8 cellular contexts compared by ENCODE assay signal in genomic region chr20:32333181-32333987, GRCh38. TPM values are rescaled to one million over a fixed set of nuclear protein-coding genes. Genes with fewer than 3 reads are reported as not detected.
DNase-seq lines count a peak whose midpoint lies in the region; ATAC-seq, FAIRE-seq and TF ChIP-seq lines count a peak whose summit lies in the region.

No MANE protein-coding gene starts in this region.

- TF ChIP-seq CTCF in left ventricle myocardium inferior (IDR thresholded peaks at IDR 0.05; ENCODE audit: borderline replicate concordance) (no peak), K562 (IDR thresholded peaks at IDR 0.05 in 2 of 3, conservative IDR thresholded peaks at IDR 0.05 in 1 of 3; ENCODE audit: insufficient read depth in 2 of 3, low read depth in 1 of 3, low read length in 3 of 3) (no peak), transverse colon (IDR thresholded peaks at IDR 0.05) (no peak)

- H3K9me1 ChIP-seq in K562 (ENCODE audit: control insufficient read depth, insufficient read depth, low read length): no peaks in the 10 kb centered on the region

- H3K4me3 ChIP-seq in left ventricle myocardium inferior (no peak overlapping the region), K562 (no peak overlapping the region), transverse colon (no peak overlapping the region)

- DNase-seq in left ventricle myocardium inferior (no peak), left ventricle myocardium superior (no peak), K562 (ENCODE audit: extremely low read depth in 1 of 4, low spot score in 3 of 4) (peak in 1 of 4 experiments; percentile 62), transverse colon (peak; percentile 18), GM03348 (ENCODE audit: low spot score) (no peak), GDM1 (lab: John Stamatoyannopoulos, UW) (no peak), HEK293T (ENCODE audit: extremely low spot score) (no peak)

- no TSS peak for BruUV-seq in K562 (replicated peaks; lab: Mats Ljungman, UMichigan)

- H3K27me3 ChIP-seq in left ventricle myocardium inferior (ENCODE audit: low read depth) (no peaks in the 10 kb centered on the region), K562 (ENCODE audit: control insufficient read depth in 2 of 2, insufficient read depth in 2 of 2, low read length in 2 of 2) (no peaks in the 10 kb centered on the region), transverse colon (no peaks in the 10 kb centered on the region)

- H3K9ac ChIP-seq in K562 (ENCODE audit: insufficient read depth in 1 of 2, low read depth in 2 of 2, low read length in 2 of 2): peak overlapping the region in 1 of 2 experiments; percentile 41; a peak in 2 of 4 replicates

- FAIRE-seq in K562 (lab: Jason Lieb, UNC): peak; percentile 46

- H3K4me1 ChIP-seq in left ventricle myocardium inferior (peaks cover 62% of the 10 kb centered on the region), K562 (replicated peaks in 1 of 2; ENCODE audit: control insufficient read depth in 2 of 2, insufficient read depth in 2 of 2, low read length in 2 of 2) (peaks cover 3 to 33% of the 10 kb centered on the region in 2 experiments), transverse colon (peaks cover 0 to 9% (median 0%) of the 10 kb centered on the region in 4 donors)

- H2AFZ ChIP-seq in K562 (ENCODE audit: low read depth, low read length): peak overlapping the region; percentile 69

- POLR2A ChIA-PET in K562 (lab: Yijun Ruan, JAX): interaction anchor here (0.6 to 1.5 kb wide), 2 partner anchors 15 to 26 kb away, joined by 3 to 5 read pairs; no protein-coding TSS in a partner anchor
- POLR2A ChIA-PET in HEK293T (lab: Yijun Ruan, JAX): no interaction called here

- CTCF ChIA-PET in K562 (lab: Yijun Ruan, JAX; ENCODE audit: low intra/inter-chr PET ratio): no interaction called here
- CTCF ChIA-PET in HEK293T (lab: Yijun Ruan, JAX): no interaction called here

- H3K36me3 ChIP-seq in left ventricle myocardium inferior: peaks cover 36% of the 10 kb centered on the region
- peaks cover 21% of the 10 kb centered on the region; the same call in 2 of the 3 replicates for H3K36me3 ChIP-seq in K562 (ENCODE audit: control insufficient read depth, insufficient read depth, low read length)
- peaks cover 0 to 15% (median 0%) of the 10 kb centered on the region in 4 donors for H3K36me3 ChIP-seq in transverse colon

- H3K79me2 ChIP-seq in K562 (ENCODE audit: control insufficient read depth, insufficient read depth, low read length): no peaks in the 10 kb centered on the region

- WGBS in K562 (ENCODE audit: insufficient coverage, low coverage, missing lambda C conversion rate): 6% methylated on average over 12 of the region's 12 CpGs
- 70 to 79% methylated on average over 5 to 12 of the region's 12 CpGs for WGBS in transverse colon (ENCODE audit: low coverage in 1 of 2), 2 donors

- intact Hi-C loops in left ventricle myocardium inferior (cut with micrococcal nuclease) (no loop called here), left ventricle myocardium superior (cut with micrococcal nuclease) (no loop called here), K562 (cut with micrococcal nuclease) (loop anchor here (10.0 kb wide), 1 partner anchor 321 kb away; no protein-coding TSS in a partner anchor), transverse colon (cut with DNase I; ENCODE audit: low total_unique reads) (no loop called here)

- no peak for TF ChIP-seq POLR2A in K562 (conservative IDR thresholded peaks at IDR 0.05)
- no peak for TF ChIP-seq POLR2A in transverse colon (IDR thresholded peaks at IDR 0.05)

- peak overlapping the region; percentile 83 for H3K27ac ChIP-seq in left ventricle myocardium inferior (replicated peaks)
- peak overlapping the region; percentile 78; the same call in 2 of the 3 replicates for H3K27ac ChIP-seq in K562 (ENCODE audit: extremely low read depth, low read depth, low read length)
- H3K27ac ChIP-seq in transverse colon: peak overlapping the region; percentile 41 to 64 (median 60)

- ATAC-seq in left ventricle myocardium superior: no peak
- ATAC-seq in HG03354 (IDR thresholded peaks at IDR 0.05; ENCODE audit: poor library complexity, severe bottlenecking, unreplicated experiment): peak; percentile 63
- peak; percentile 38 for ATAC-seq in K562

- in situ Hi-C loops in K562 (cut with MboI): loop anchor here (5.0 kb wide), 1 partner anchor 104 kb away; no protein-coding TSS in a partner anchor
- in situ Hi-C loops in transverse colon (cut with MboI; ENCODE audit: low pct_ligation_motif_present in 1 of 4, low pct_unique_long_range_greater_than_20kb in 1 of 4, low sequenced_read_pairs in 3 of 4): loop anchor here in 2 of 4 donors (25.0 kb wide), 1 partner anchor 329 kb away; the partner anchor contains the start of gene C20orf203 (in 2 of the 2)

- H4K20me1 ChIP-seq in K562 (replicated peaks; ENCODE audit: control insufficient read depth, insufficient read depth, low read length): no peaks in the 10 kb centered on the region

- H3K4me2 ChIP-seq in K562 (ENCODE audit: insufficient read depth, low read length): 0 out of 2 replicates have a peak overlapping the region, but pooled peaks have one; percentile 60

- no peak; the same call in 1 of the 2 replicates for TF ChIP-seq EP300 in K562 (IDR thresholded peaks at IDR 0.05; ENCODE audit: low read length)
- TF ChIP-seq EP300 in transverse colon (IDR thresholded peaks at IDR 0.05; ENCODE audit: low read depth): no peak

- no peaks in the 10 kb centered on the region for H3K9me3 ChIP-seq in left ventricle myocardium inferior (replicated peaks)
- H3K9me3 ChIP-seq in K562 (replicated peaks; ENCODE audit: control insufficient read depth, insufficient read depth, low read depth, low read length): no peaks in the 10 kb centered on the region
- H3K9me3 ChIP-seq in transverse colon: no peaks in the 10 kb centered on the region

- TF ChIP-seq RAD21 in K562 (CRISPR knock-in tag; conservative IDR thresholded peaks at IDR 0.05 in 1 of 2, IDR thresholded peaks at IDR 0.05 in 1 of 2): no peak

TF ChIP-seq in K562, 482 proteins besides CTCF, POLR2A, EP300 and RAD21 (continues in another document):
- TF ChIP-seq TSC22D4 (tag; IDR thresholded peaks at IDR 0.05) (no peak), ARID1B (IDR thresholded peaks at IDR 0.05) (peak; percentile 80)

TF ChIP-seq in HEK293T, 16 proteins besides CTCF, POLR2A, EP300 and RAD21:
- TF ChIP-seq ELF4 (IDR thresholded peaks at IDR 0.05) (no peak), NFRKB (IDR thresholded peaks at IDR 0.05) (no peak), ZNF384 (IDR thresholded peaks at IDR 0.05) (no peak), FOXK2 (IDR thresholded peaks at IDR 0.05) (no peak), HDGF (IDR thresholded peaks at IDR 0.05; ENCODE audit: borderline replicate concordance) (no peak), FOXA1 (IDR thresholded peaks at IDR 0.05) (no peak), CTBP1 (IDR thresholded peaks at IDR 0.05; ENCODE audit: borderline replicate concordance) (no peak), SUZ12 (IDR thresholded peaks at IDR 0.05) (no peak)

RNA-seq across cellular contexts. Expression of gene ASXL1, which starts 24.7 kb away (rescaled TPM):
- total RNA-seq in left ventricle myocardium inferior (25.0 TPM), left ventricle myocardium superior (25.7 TPM), K562 (2014; rRNA removed) (20.5 and 25.7 TPM in 2 replicates), K562 (2014; rRNA removed; fragmentation: Illumina TruSeq; extraction: Trizol) (32.3 and 36.0 TPM in 2 replicates), K562 (2015; rRNA removed; fragmentation: Illumina TruSeq; extraction: Trizol) (25.7 and 27.7 TPM in 2 replicates), K562 (2021) (63.5 and 65.3 TPM in 2 replicates), transverse colon (100 to 1,000 TPM in 1 of 4 donors, 10 to 100 TPM in 3; 39.6 to 293 (median 92.8) TPM)
- total RNA-seq in K562 (2011; cell fraction: chromatin; rRNA removed; ENCODE audit: low replicate concordance): 293 and 377 TPM in 2 replicates
- 176 and 183 TPM in 2 replicates for total RNA-seq in K562 (2011; cell fraction: nucleolus; rRNA removed)
- total RNA-seq in K562 (2011; cell fraction: nucleoplasm; rRNA removed): 261 and 321 TPM in 2 replicates
- polyA plus RNA-seq in K562 (2011; rRNA removed) (48.7 and 56.4 TPM in 2 replicates), K562 (2014; fragmentation: Illumina TruSeq; extraction: Trizol) (45.1 and 48.7 TPM in 2 replicates), K562 (2014; fragmentation: Nextera tagmentation; extraction: Ambion mirVana) (1 to 10 TPM; 6.5 to 8.4 TPM), K562 (2014; rRNA removed) (38.6 and 44.3 TPM in 2 replicates)
- 23.8 and 39.3 TPM in 2 replicates for polyA plus RNA-seq in K562 (2011; cell fraction: cytosol; rRNA removed)
- polyA plus RNA-seq in K562 (2011; cell fraction: nucleus; rRNA removed): 222 and 235 TPM in 2 replicates
- 39.0 and 51.7 TPM in 2 replicates for polyA plus RNA-seq in K562 (2012)
- 65.7 and 67.5 TPM in 2 replicates for polyA minus RNA-seq in K562 (2011; rRNA and poly(A)+ RNA removed)
- 23.8 and 28.4 TPM in 2 replicates for polyA minus RNA-seq in K562 (2011; cell fraction: cytosol; rRNA and poly(A)+ RNA removed)
- polyA minus RNA-seq in K562 (2011; cell fraction: nucleus; rRNA and poly(A)+ RNA removed): 55.1 and 86.6 TPM in 2 replicates

RNA-seq across cellular contexts. Expression of gene KIF3B, which starts 55.9 kb away (rescaled TPM):
- total RNA-seq in left ventricle myocardium inferior: 9.9 TPM
- total RNA-seq in left ventricle myocardium superior: 9.1 TPM
- 9.0 and 15.2 TPM in 2 replicates for total RNA-seq in K562 (2011; cell fraction: chromatin; rRNA removed; ENCODE audit: low replicate concordance)
- total RNA-seq in K562 (2011; cell fraction: nucleolus; rRNA removed): 5.3 and 5.7 TPM in 2 replicates
- total RNA-seq in K562 (2011; cell fraction: nucleoplasm; rRNA removed): 7.2 and 7.9 TPM in 2 replicates
- 6.3 and 7.8 TPM in 2 replicates for total RNA-seq in K562 (2014; rRNA removed)
- total RNA-seq in K562 (2014; rRNA removed; fragmentation: Illumina TruSeq; extraction: Trizol): 9.6 and 11.5 TPM in 2 replicates
- 8.4 and 8.6 TPM in 2 replicates for total RNA-seq in K562 (2015; rRNA removed; fragmentation: Illumina TruSeq; extraction: Trizol)
- 9.1 and 9.8 TPM in 2 replicates for total RNA-seq in K562 (2021)
- polyA plus RNA-seq in K562 (2011; rRNA removed): 6.8 and 12.3 TPM in 2 replicates
- 6.0 and 7.9 TPM in 2 replicates for polyA plus RNA-seq in K562 (2011; cell fraction: cytosol; rRNA removed)
- polyA plus RNA-seq in K562 (2011; cell fraction: nucleus; rRNA removed): 3.2 and 4.4 TPM in 2 replicates
- polyA plus RNA-seq in K562 (2012): 8.6 and 10.3 TPM in 2 replicates
- 11.5 and 11.7 TPM in 2 replicates for polyA plus RNA-seq in K562 (2014; fragmentation: Illumina TruSeq; extraction: Trizol)
- polyA plus RNA-seq in K562 (2014; fragmentation: Nextera tagmentation; extraction: Ambion mirVana): 1 to 10 TPM; 2.9 to 3.6 TPM
- polyA plus RNA-seq in K562 (2014; rRNA removed): 7.2 and 7.7 TPM in 2 replicates
- 12.5 and 18.6 TPM in 2 replicates for polyA minus RNA-seq in K562 (2011; rRNA and poly(A)+ RNA removed)
- polyA minus RNA-seq in K562 (2011; cell fraction: cytosol; rRNA and poly(A)+ RNA removed): 5.3 and 7.4 TPM in 2 replicates
- 2.0 and 3.4 TPM in 2 replicates for polyA minus RNA-seq in K562 (2011; cell fraction: nucleus; rRNA and poly(A)+ RNA removed)
- total RNA-seq in transverse colon: 10 to 100 TPM; 26.6 to 46.5 (median 37.5) TPM
